In the genomic region with DNA sequence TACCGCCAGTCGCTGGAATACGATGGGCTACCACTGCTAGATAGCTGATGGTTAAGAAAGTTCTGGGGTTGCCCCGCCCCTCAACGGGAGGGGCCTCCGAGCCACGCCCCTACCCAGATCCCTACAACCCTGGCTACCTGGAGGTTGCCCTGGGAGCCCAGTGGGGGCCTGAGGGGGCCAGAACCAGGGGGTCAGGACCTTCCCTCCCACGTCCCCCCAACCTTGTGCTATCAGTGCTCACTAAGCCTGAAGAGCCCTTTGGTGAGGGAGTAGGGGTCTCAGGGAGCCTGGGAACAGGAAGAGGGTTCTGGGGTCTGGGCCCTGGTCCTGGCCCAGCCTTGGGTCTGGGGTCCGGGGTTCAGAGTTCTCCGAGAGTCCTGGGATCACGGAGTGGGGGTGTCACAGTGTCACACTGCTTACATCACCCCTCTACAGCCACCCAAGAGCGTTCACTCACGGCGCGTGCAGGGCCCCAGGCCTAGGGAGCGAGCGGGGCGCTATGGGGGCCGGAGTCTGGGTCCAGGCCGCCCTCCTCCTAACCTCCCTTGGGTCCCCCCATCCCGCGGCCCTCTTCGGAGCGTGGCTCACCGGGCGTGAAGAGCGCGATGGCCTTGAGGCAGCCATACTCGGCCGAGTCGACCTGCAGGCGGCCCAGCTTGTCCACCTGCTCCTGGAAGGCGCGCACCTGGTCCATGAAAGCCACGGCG, we compare ENCODE assay signal across 9 cellular contexts. TPM values are rescaled to one million over a fixed set of nuclear protein-coding genes. Genes with fewer than 3 reads are reported as not detected.
DNase-seq lines count a peak whose midpoint lies in the region; ATAC-seq, FAIRE-seq and TF ChIP-seq lines count a peak whose summit lies in the region.
"Had no signal": no experiment of that assay in that cellular context is flagged by ENCODE, and none has a peak within 500 bp of the region (broad histone marks: within the 10 kb centered on the region; RNA-seq: fewer than 3 reads in every experiment).

No MANE protein-coding gene starts in this region.

- FAIRE-seq in G401.6 (lab: Jason Lieb, UNC): peak; percentile 84
- FAIRE-seq: colon had no signal

- H3K9me3 Mint-ChIP-seq in activated CD8-positive, alpha-beta memory T cell treated with anti-CD3 and anti-CD28 coated beads, Interleukin-2, amount 10 ng/mL, durations not matched to agents 7 days and 5 days (ENCODE audit: low read depth): no peaks in the 10 kb centered on the region
- no peaks in the 10 kb centered on the region for H3K9me3 Mint-ChIP-seq in natural killer cell treated with Interleukin-12 subunit alpha and Interleukin-12 subunit beta and Interleukin-15 and Interleukin-18, amount 100 ng/mL, for 72 hours
- no peaks in the 10 kb centered on the region for H3K9me3 Mint-ChIP-seq in type B pancreatic cell

- peak; percentile 43 for TF ChIP-seq POLR2A in erythroblast (IDR thresholded peaks at IDR 0.05; ENCODE audit: low read length)

- H3K4me1 Mint-ChIP-seq in activated CD8-positive, alpha-beta memory T cell treated with anti-CD3 and anti-CD28 coated beads, Interleukin-2, amount 10 ng/mL, durations not matched to agents 7 days and 5 days: peaks cover 5% of the 10 kb centered on the region
- H3K4me1 Mint-ChIP-seq in natural killer cell treated with Interleukin-12 subunit alpha and Interleukin-12 subunit beta and Interleukin-15 and Interleukin-18, amount 100 ng/mL, for 72 hours (ENCODE audit: low read depth in 2 of 2): peaks cover 0 to 5% of the 10 kb centered on the region in 2 donors
- peaks cover 4% of the 10 kb centered on the region for H3K4me1 Mint-ChIP-seq in type B pancreatic cell (ENCODE audit: unreplicated experiment)

- DNase-seq in NCI-H510A (lab: John Stamatoyannopoulos, UW) (peak; percentile 39), erythroblast (lab: John Stamatoyannopoulos, UW) (peak; percentile 73 to 83), type B pancreatic cell (ENCODE audit: extremely low spot score, unreplicated experiment) (no peak)
- DNase-seq in activated CD8-positive, alpha-beta memory T cell treated with anti-CD3 and anti-CD28 coated beads, Interleukin-2, amount 10 ng/mL, durations not matched to agents 7 days and 5 days: peak; percentile 76
- no peak for DNase-seq in natural killer cell treated with Interleukin-12 subunit alpha and Interleukin-12 subunit beta and Interleukin-15 and Interleukin-18, amount 100 ng/mL, for 72 hours (ENCODE audit: low spot score)

- H3K36me3 Mint-ChIP-seq in activated CD8-positive, alpha-beta memory T cell treated with anti-CD3 and anti-CD28 coated beads, Interleukin-2, amount 10 ng/mL, durations not matched to agents 7 days and 5 days: no peaks in the 10 kb centered on the region
- H3K36me3 Mint-ChIP-seq in natural killer cell treated with Interleukin-12 subunit alpha and Interleukin-12 subunit beta and Interleukin-15 and Interleukin-18, amount 100 ng/mL, for 72 hours: no peaks in the 10 kb centered on the region
- peaks cover 8% of the 10 kb centered on the region for H3K36me3 Mint-ChIP-seq in type B pancreatic cell

- ATAC-seq in HG02610 (IDR thresholded peaks at IDR 0.05; ENCODE audit: unreplicated experiment) (peak; percentile 46), HG03521 (IDR thresholded peaks at IDR 0.05; ENCODE audit: unreplicated experiment) (no peak)
- peak; percentile 74 for ATAC-seq in activated CD8-positive, alpha-beta memory T cell treated with anti-CD3 and anti-CD28 coated beads, Interleukin-2, amount 10 ng/mL, durations not matched to agents 7 days and 5 days
- peak; percentile 71 to 75 for ATAC-seq in natural killer cell treated with Interleukin-12 subunit alpha and Interleukin-12 subunit beta and Interleukin-15 and Interleukin-18, amount 100 ng/mL, for 72 hours

- peak overlapping the region; percentile 66 for H3K27ac Mint-ChIP-seq in activated CD8-positive, alpha-beta memory T cell treated with anti-CD3 and anti-CD28 coated beads, Interleukin-2, amount 10 ng/mL, durations not matched to agents 7 days and 5 days
- peak overlapping the region in 1 of 2 donors; percentile 33 for H3K27ac Mint-ChIP-seq in natural killer cell treated with Interleukin-12 subunit alpha and Interleukin-12 subunit beta and Interleukin-15 and Interleukin-18, amount 100 ng/mL, for 72 hours
- no peak overlapping the region for H3K27ac Mint-ChIP-seq in type B pancreatic cell

- peak overlapping the region; percentile 70 for H3K4me3 Mint-ChIP-seq in activated CD8-positive, alpha-beta memory T cell treated with anti-CD3 and anti-CD28 coated beads, Interleukin-2, amount 10 ng/mL, durations not matched to agents 7 days and 5 days
- H3K4me3 Mint-ChIP-seq in natural killer cell treated with Interleukin-12 subunit alpha and Interleukin-12 subunit beta and Interleukin-15 and Interleukin-18, amount 100 ng/mL, for 72 hours: peak overlapping the region; percentile 76
- peak overlapping the region; percentile 54 for H3K4me3 Mint-ChIP-seq in type B pancreatic cell

- no peak for TF ChIP-seq CTCF in type B pancreatic cell (conservative IDR thresholded peaks at IDR 0.05)

- CTCF ChIA-PET in activated CD8-positive, alpha-beta memory T cell treated with anti-CD3 and anti-CD28 coated beads, Interleukin-2, amount 10 ng/mL, durations not matched to agents 7 days and 5 days (lab: Charles Lee): interaction anchor here (0.6 to 2.5 kb wide), 25 partner anchors 8 to 169 kb away, joined by 3 to 14 read pairs (median 5); a partner anchor contains a TSS

- H3K27me3 Mint-ChIP-seq in activated CD8-positive, alpha-beta memory T cell treated with anti-CD3 and anti-CD28 coated beads, Interleukin-2, amount 10 ng/mL, durations not matched to agents 7 days and 5 days: no peaks in the 10 kb centered on the region
- H3K27me3 Mint-ChIP-seq in natural killer cell treated with Interleukin-12 subunit alpha and Interleukin-12 subunit beta and Interleukin-15 and Interleukin-18, amount 100 ng/mL, for 72 hours: no peaks in the 10 kb centered on the region
- no peaks in the 10 kb centered on the region for H3K27me3 Mint-ChIP-seq in type B pancreatic cell

RNA-seq across cellular contexts. Expression of a gene that starts 9.0 kb away (rescaled TPM):
- 10 to 100 TPM; 23.3 to 27.4 TPM for total RNA-seq in activated CD8-positive, alpha-beta memory T cell treated with anti-CD3 and anti-CD28 coated beads, Interleukin-2, amount 10 ng/mL, durations not matched to agents 7 days and 5 days
- 10 to 100 TPM; 14.7 to 31.9 TPM for total RNA-seq in natural killer cell treated with Interleukin-12 subunit alpha and Interleukin-12 subunit beta and Interleukin-15 and Interleukin-18, amount 100 ng/mL, for 72 hours
- total RNA-seq in type B pancreatic cell (ENCODE audit: low replicate concordance): 19.2 and 23.8 TPM in 2 replicates

RNA-seq across cellular contexts. Expression of a gene that starts 10.7 kb away (rescaled TPM):
- total RNA-seq in activated CD8-positive, alpha-beta memory T cell treated with anti-CD3 and anti-CD28 coated beads, Interleukin-2, amount 10 ng/mL, durations not matched to agents 7 days and 5 days: 1 to 10 TPM; 2.7 to 4.7 TPM
- total RNA-seq in natural killer cell treated with Interleukin-12 subunit alpha and Interleukin-12 subunit beta and Interleukin-15 and Interleukin-18, amount 100 ng/mL, for 72 hours: 10 to 100 TPM in 1 of 2 donors, 1 to 10 TPM in 1; 2.7 to 12.2 TPM
- total RNA-seq in type B pancreatic cell (ENCODE audit: low replicate concordance): 70.9 and 94.2 TPM in 2 replicates

RNA-seq across cellular contexts. Expression of a gene that starts 19.9 kb away (rescaled TPM):
- total RNA-seq in activated CD8-positive, alpha-beta memory T cell treated with anti-CD3 and anti-CD28 coated beads, Interleukin-2, amount 10 ng/mL, durations not matched to agents 7 days and 5 days: 10 to 100 TPM; 22.1 to 23.6 TPM
- 10 to 100 TPM; 25.9 to 28.7 TPM for total RNA-seq in natural killer cell treated with Interleukin-12 subunit alpha and Interleukin-12 subunit beta and Interleukin-15 and Interleukin-18, amount 100 ng/mL, for 72 hours
- 18.7 and 22.3 TPM in 2 replicates for total RNA-seq in type B pancreatic cell (ENCODE audit: low replicate concordance)

RNA-seq across cellular contexts. Expression of a gene that starts 29.5 kb away (rescaled TPM):
- total RNA-seq in activated CD8-positive, alpha-beta memory T cell treated with anti-CD3 and anti-CD28 coated beads, Interleukin-2, amount 10 ng/mL, durations not matched to agents 7 days and 5 days: not detected
- not detected for total RNA-seq in natural killer cell treated with Interleukin-12 subunit alpha and Interleukin-12 subunit beta and Interleukin-15 and Interleukin-18, amount 100 ng/mL, for 72 hours
- total RNA-seq in type B pancreatic cell (ENCODE audit: low replicate concordance): 0.29 TPM in 1 of 2 replicates, not detected in the other

RNA-seq across cellular contexts. Expression of a gene that starts 32.2 kb away (rescaled TPM):
- total RNA-seq in activated CD8-positive, alpha-beta memory T cell treated with anti-CD3 and anti-CD28 coated beads, Interleukin-2, amount 10 ng/mL, durations not matched to agents 7 days and 5 days: 100 to 1,000 TPM; 113 to 117 TPM
- total RNA-seq in natural killer cell treated with Interleukin-12 subunit alpha and Interleukin-12 subunit beta and Interleukin-15 and Interleukin-18, amount 100 ng/mL, for 72 hours: 100 to 1,000 TPM in 1 of 2 donors, 10 to 100 TPM in 1; 90.1 to 143 TPM
- total RNA-seq in type B pancreatic cell (ENCODE audit: low replicate concordance): 84.6 and 93.3 TPM in 2 replicates

Comparison
In these comparisons a context has a peak if more than half of its experiments do, and no peak if none do; other contexts are left out.
1. DNase-seq: peak in NCI-H510A (single experiment), activated CD8-positive, alpha-beta memory T cell treated with anti-CD3 and anti-CD28 coated beads, Interleukin-2, amount 10 ng/mL, durations not matched to agents 7 days and 5 days (single experiment) and erythroblast (2 of 2); none in natural killer cell treated with Interleukin-12 subunit alpha and Interleukin-12 subunit beta and Interleukin-15 and Interleukin-18, amount 100 ng/mL, for 72 hours (single experiment) and type B pancreatic cell (single experiment).
2. Peak in every context shown above with its lines, with median percentiles within 50 percentile points of each other: H3K4me3 Mint-ChIP-seq.